8 cellular contexts compared by ENCODE assay signal in genomic region chr16:30526823-30527634, GRCh38. TPM values are rescaled to one million over a fixed set of nuclear protein-coding genes. Genes with fewer than 3 reads are reported as not detected.
A peak's percentile ranks its signal among the peaks of the same experiment; 100 is the strongest.
DNase-seq lines count a peak whose midpoint lies in the region; ATAC-seq and TF ChIP-seq lines count a peak whose summit lies in the region.

No MANE protein-coding gene starts in this region.

- peak overlapping the region; percentile 92 for H3K4me3 ChIP-seq in SU-DHL-6 (ENCODE audit: insufficient read depth, low read length, poor library complexity, severe bottlenecking)
- peak overlapping the region; percentile 43 for H3K4me3 ChIP-seq in cardiac muscle cell
- peak overlapping the region; percentile 97 for H3K4me3 ChIP-seq in parathyroid adenoma (ENCODE audit: low read depth, low read length)
- H3K4me3 ChIP-seq in tibial nerve = peak overlapping the region; percentile 66 to 93 (median 80)

- H2AFZ ChIP-seq in SU-DHL-6 (ENCODE audit: low read depth, low read length, severe bottlenecking) (peak overlapping the region; percentile 83), parathyroid adenoma (peak overlapping the region; percentile 99)

- peaks cover 14% of the 10 kb centered on the region for H3K36me3 Mint-ChIP-seq in activated naive CD8-positive, alpha-beta T cell treated with anti-CD3 and anti-CD28 coated beads, Interleukin-2, amount 50 U/mL, for 24 hours (ENCODE audit: low read depth)

- peak overlapping the region; percentile 73 for H3K4me3 Mint-ChIP-seq in activated naive CD8-positive, alpha-beta T cell treated with anti-CD3 and anti-CD28 coated beads, Interleukin-2, amount 50 U/mL, for 24 hours

- H3K4me2 ChIP-seq in SU-DHL-6 (ENCODE audit: low read depth, low read length, poor library complexity, severe bottlenecking) = peak overlapping the region; percentile 96
- peak overlapping the region; percentile 94 for H3K4me2 ChIP-seq in parathyroid adenoma (ENCODE audit: low read length)

- peak; percentile 84 for ATAC-seq in HG02759 (IDR thresholded peaks at IDR 0.05; ENCODE audit: unreplicated experiment)
- ATAC-seq in activated naive CD8-positive, alpha-beta T cell treated with anti-CD3 and anti-CD28 coated beads, Interleukin-2, amount 50 U/mL, for 24 hours = peak; percentile 91

- peaks cover 36% of the 10 kb centered on the region for H3K4me1 Mint-ChIP-seq in activated naive CD8-positive, alpha-beta T cell treated with anti-CD3 and anti-CD28 coated beads, Interleukin-2, amount 50 U/mL, for 24 hours

- H3K27me3 Mint-ChIP-seq in activated naive CD8-positive, alpha-beta T cell treated with anti-CD3 and anti-CD28 coated beads, Interleukin-2, amount 50 U/mL, for 24 hours = no peaks in the 10 kb centered on the region

- no peaks in the 10 kb centered on the region for H3K9me2 ChIP-seq in SU-DHL-6 (replicated peaks; ENCODE audit: insufficient read depth, low read length)

- H3F3A ChIP-seq in SU-DHL-6 (ENCODE audit: insufficient read depth) = peaks cover 31% of the 10 kb centered on the region

- peak; percentile 26 to 58 for TF ChIP-seq POLR2A in tibial nerve (IDR thresholded peaks at IDR 0.05)

- peak; percentile 57 for TF ChIP-seq CTCF in GM12874 (IDR thresholded peaks at IDR 0.05; ENCODE audit: insufficient read depth, low read depth, low read length)
- no peak for TF ChIP-seq CTCF in SU-DHL-6 (IDR thresholded peaks at IDR 0.05; ENCODE audit: insufficient read depth, low read length, poor library complexity, severe bottlenecking)
- TF ChIP-seq CTCF in cardiac muscle cell (IDR thresholded peaks at IDR 0.05; ENCODE audit: low read depth, low read length) = peak; percentile 36
- TF ChIP-seq CTCF in parathyroid adenoma (IDR thresholded peaks at IDR 0.05) = peak; percentile 33
- TF ChIP-seq CTCF in tibial nerve (IDR thresholded peaks at IDR 0.05) = peak in 4 of 5 experiments; percentile 27 to 77 (median 50)

- no peaks in the 10 kb centered on the region for H3K36me3 ChIP-seq in SU-DHL-6 (ENCODE audit: low read length)
- peaks cover 4% of the 10 kb centered on the region for H3K36me3 ChIP-seq in cardiac muscle cell
- no peaks in the 10 kb centered on the region for H3K36me3 ChIP-seq in parathyroid adenoma (ENCODE audit: control insufficient read depth, insufficient read depth, low read length)
- H3K36me3 ChIP-seq in tibial nerve = peaks cover 0 to 36% (median 0%) of the 10 kb centered on the region in 3 donors

- 0 to 1% methylated on average over 43 to 44 of the region's 79 CpGs for WGBS in tibial nerve, 2 donors

- DNase-seq in NCI-H1417 (lab: John Stamatoyannopoulos, UW) = peak; percentile 94 to 99 (median 99)
- peak; percentile 97 for DNase-seq in activated naive CD8-positive, alpha-beta T cell treated with anti-CD3 and anti-CD28 coated beads, Interleukin-2, amount 50 U/mL, for 24 hours
- peak; percentile 99 for DNase-seq in cardiac muscle cell (ENCODE audit: low read depth in 1 of 2, low spot score in 1 of 2)
- peak; percentile 96 to 98 for DNase-seq in tibial nerve (ENCODE audit: low spot score in 2 of 2)

- H3K27ac Mint-ChIP-seq in activated naive CD8-positive, alpha-beta T cell treated with anti-CD3 and anti-CD28 coated beads, Interleukin-2, amount 50 U/mL, for 24 hours = peak overlapping the region; percentile 70

- no peaks in the 10 kb centered on the region for H3K9me3 Mint-ChIP-seq in activated naive CD8-positive, alpha-beta T cell treated with anti-CD3 and anti-CD28 coated beads, Interleukin-2, amount 50 U/mL, for 24 hours

- H4K20me1 ChIP-seq in SU-DHL-6 (ENCODE audit: low read depth, low read length) = no peaks in the 10 kb centered on the region

- TF ChIP-seq EP300 in tibial nerve (IDR thresholded peaks at IDR 0.05) = peak; percentile 72 to 89

- no peaks in the 10 kb centered on the region for H3K27me3 ChIP-seq in SU-DHL-6 (ENCODE audit: low read length)
- no peaks in the 10 kb centered on the region for H3K27me3 ChIP-seq in cardiac muscle cell
- H3K27me3 ChIP-seq in parathyroid adenoma (ENCODE audit: control insufficient read depth, insufficient read depth, low read length) = no peaks in the 10 kb centered on the region
- H3K27me3 ChIP-seq in tibial nerve = no peaks in the 10 kb centered on the region

- H3K4me1 ChIP-seq in cardiac muscle cell (ENCODE audit: low read depth) (peaks cover 5% of the 10 kb centered on the region), parathyroid adenoma (peaks cover 12% of the 10 kb centered on the region), tibial nerve (peaks cover 0 to 38% (median 11%) of the 10 kb centered on the region in 4 donors)

- H3K9me3 ChIP-seq in SU-DHL-6 (ENCODE audit: insufficient read depth, low read length) (no peaks in the 10 kb centered on the region), cardiac muscle cell (ENCODE audit: low read depth) (no peaks in the 10 kb centered on the region), parathyroid adenoma (ENCODE audit: control insufficient read depth, low read length) (no peaks in the 10 kb centered on the region), tibial nerve (no peaks in the 10 kb centered on the region)

- no peaks in the 10 kb centered on the region for H3K79me2 ChIP-seq in SU-DHL-6 (ENCODE audit: insufficient read depth, low read length)
- H3K79me2 ChIP-seq in parathyroid adenoma = no peaks in the 10 kb centered on the region

- H3K27ac ChIP-seq in SU-DHL-6 (ENCODE audit: low read depth, low read length) = peak overlapping the region; percentile 94
- H3K27ac ChIP-seq in cardiac muscle cell = peak overlapping the region; percentile 92
- peak overlapping the region; percentile 100 for H3K27ac ChIP-seq in parathyroid adenoma
- peak overlapping the region; percentile 93 to 99 (median 98) for H3K27ac ChIP-seq in tibial nerve

- H3K9ac ChIP-seq in SU-DHL-6 (ENCODE audit: low read length) = peak overlapping the region; percentile 78
- H3K9ac ChIP-seq in parathyroid adenoma = peak overlapping the region; percentile 99

RNA-seq across cellular contexts. Expression of gene ZNF768, which starts 0.7 kb away (rescaled TPM):
- total RNA-seq in cardiac muscle cell (73.1 and 79.1 TPM in 2 replicates), tibial nerve (10 to 100 TPM; 22.8 to 40.2 (median 31.8) TPM)
- 19.4 and 31.0 TPM in 2 replicates for polyA plus RNA-seq in cardiac muscle cell

RNA-seq across cellular contexts. Expression of gene ZNF747, which starts 7.6 kb away (rescaled TPM):
- total RNA-seq in cardiac muscle cell (16.2 and 17.7 TPM in 2 replicates), tibial nerve (10 to 100 TPM; 17.4 to 22.2 (median 19.6) TPM)
- polyA plus RNA-seq in cardiac muscle cell = 12.7 and 17.5 TPM in 2 replicates

RNA-seq across cellular contexts. Expression of gene ZNF764, which starts 31.1 kb away (rescaled TPM):
- total RNA-seq in cardiac muscle cell (25.3 and 34.7 TPM in 2 replicates), tibial nerve (10 to 100 TPM; 12.5 to 16.7 (median 15.3) TPM)
- 12.0 and 17.9 TPM in 2 replicates for polyA plus RNA-seq in cardiac muscle cell

RNA-seq across cellular contexts. Expression of gene ZNF688, which starts 44.5 kb away (rescaled TPM):
- total RNA-seq in cardiac muscle cell (18.3 and 22.0 TPM in 2 replicates), tibial nerve (10 to 100 TPM; 15.7 to 28.6 (median 22.9) TPM)
- polyA plus RNA-seq in cardiac muscle cell = 12.4 and 25.0 TPM in 2 replicates

RNA-seq across cellular contexts. Expression of gene ITGAL, which starts 54.5 kb away (rescaled TPM):
- total RNA-seq in cardiac muscle cell (not detected in 2 replicates), tibial nerve (1 to 10 TPM; 2.4 to 8.8 (median 2.9) TPM)
- 0.46 TPM in 1 of 2 replicates, not detected in the other for polyA plus RNA-seq in cardiac muscle cell

Comparison
In these comparisons a context has a peak if more than half of its experiments do, and no peak if none do; other contexts are left out.
1. Peak in every context shown above with its lines: DNase-seq, ATAC-seq, H3K4me3 ChIP-seq and H3K27ac ChIP-seq.
2. H3K4me3 ChIP-seq: peak in every context shown above with its lines; median percentile 97 in parathyroid adenoma; 92 in SU-DHL-6; 80 in tibial nerve; 43 in cardiac muscle cell.